8 cellular contexts compared by ENCODE assay signal in genomic region chr11:57460756-57461749, GRCh38.
DNase-seq lines count a peak whose midpoint lies in the region; ATAC-seq and TF ChIP-seq lines count a peak whose summit lies in the region.

No MANE protein-coding gene starts in this region.

- ATAC-seq in HG03571 (IDR thresholded peaks at IDR 0.05; ENCODE audit: unreplicated experiment) (no peak), GM19035 (IDR thresholded peaks at IDR 0.05; ENCODE audit: unreplicated experiment) (no peak)

- H3K9me3 ChIP-seq in duodenal mucosa (ENCODE audit: control insufficient read depth in 1 of 2, low read length in 2 of 2) (no peaks in the 10 kb centered on the region), neutrophil (no peaks in the 10 kb centered on the region)

- H3K27me3 ChIP-seq in duodenal mucosa (ENCODE audit: control insufficient read depth in 1 of 2, insufficient read depth in 2 of 2, low read length in 2 of 2) = peaks cover 22 to 34% of the 10 kb centered on the region in 2 donors
- peaks cover 86% of the 10 kb centered on the region for H3K27me3 ChIP-seq in neutrophil

- TF ChIP-seq RAD21 in Ishikawa (IDR thresholded peaks at IDR 0.05; ENCODE audit: low read depth) = no peak

- no peak for TF ChIP-seq EP300 in Ishikawa (IDR thresholded peaks at IDR 0.05; ENCODE audit: borderline replicate concordance)

- no peak overlapping the region for H3K27ac ChIP-seq in duodenal mucosa (ENCODE audit: low read depth, low read length)
- no peak overlapping the region for H3K27ac ChIP-seq in neutrophil

- no peak overlapping the region for H3K9ac ChIP-seq in duodenal mucosa (ENCODE audit: low read depth in 1 of 2, low read length in 2 of 2)

- DNase-seq in ELF-1 (ENCODE audit: low read depth, low spot score) (peak; percentile 43), NCI-H774 (lab: John Stamatoyannopoulos, UW) (no peak), HK-2 (ENCODE audit: unreplicated experiment) (no peak)

- peaks cover 18 to 25% of the 10 kb centered on the region in 2 donors for H3K4me1 ChIP-seq in duodenal mucosa (ENCODE audit: control insufficient read depth in 1 of 2, insufficient read depth in 2 of 2, low read length in 2 of 2)
- H3K4me1 ChIP-seq in neutrophil (ENCODE audit: control insufficient read depth in 1 of 2, insufficient read depth in 1 of 2, low read depth in 1 of 2, low read length in 1 of 2) = peaks cover 34 to 43% of the 10 kb centered on the region in 2 experiments

- H3K36me3 ChIP-seq in duodenal mucosa (ENCODE audit: control insufficient read depth in 1 of 2, insufficient read depth in 2 of 2, low read length in 2 of 2) = no peaks in the 10 kb centered on the region
- no peaks in the 10 kb centered on the region for H3K36me3 ChIP-seq in neutrophil

- peak; percentile 13 for TF ChIP-seq CTCF in neutrophil (IDR thresholded peaks at IDR 0.05)

- H3K4me3 ChIP-seq in duodenal mucosa (ENCODE audit: low read depth in 1 of 2, low read length in 2 of 2) (peak overlapping the region; percentile 10 to 15), neutrophil (ENCODE audit: low read depth in 1 of 2, low read length in 1 of 2) (peak overlapping the region; percentile 51 to 66)

TF ChIP-seq in Ishikawa, 13 proteins besides CTCF, POLR2A, EP300 and RAD21:
- peak; percentile 33; the same call in 1 of the 2 replicates for TF ChIP-seq NFIC (IDR thresholded peaks at IDR 0.05)
- no peak for TF ChIP-seq TEAD4 (IDR thresholded peaks at IDR 0.05)
